Comparison of ENCODE assay signal across 1 cellular context in genomic region chr7:2309889-2310331, GRCh38.
A peak's percentile ranks its signal among the peaks of the same experiment; 100 is the strongest.
TF ChIP-seq lines count a peak whose summit lies in the region.

No MANE protein-coding gene starts in this region.

TF ChIP-seq in endothelial cell of umbilical vein, 7 proteins besides CTCF, POLR2A, EP300 and RAD21:
- TF ChIP-seq GATA2 (IDR thresholded peaks at IDR 0.05; ENCODE audit: insufficient read depth, insufficient read length, low read depth, low read length): no peak
- TF ChIP-seq JUN (IDR thresholded peaks at IDR 0.05; ENCODE audit: borderline replicate concordance, insufficient read depth, insufficient read length, low read depth): peak; percentile 53
- no peak for TF ChIP-seq POLR2AphosphoS5 (IDR thresholded peaks at IDR 0.05; ENCODE audit: insufficient read depth, low read depth, low read length)
- TF ChIP-seq MAX (IDR thresholded peaks at IDR 0.05; ENCODE audit: insufficient read depth, insufficient read length): no peak
- no peak for TF ChIP-seq EZH2 (IDR thresholded peaks at IDR 0.05; ENCODE audit: borderline replicate concordance, low read depth, low read length, severe bottlenecking)
TF ChIP-seq in endothelial cell of umbilical vein: peak in this region for 1.
